In genomic region chr10:18658992-18659783, GRCh38 we compare ENCODE assay signal across 8 cellular contexts. TPM values are rescaled to one million over a fixed set of nuclear protein-coding genes. Genes with fewer than 3 reads are reported as not detected.
A peak's percentile ranks its signal among the peaks of the same experiment; 100 is the strongest.
DNase-seq lines count a peak whose midpoint lies in the region; ATAC-seq and TF ChIP-seq lines count a peak whose summit lies in the region.

ARL5B (plus strand) TSS chr10:18659431; CDS start chr10:18659638, 207 bp downstream.

- peak within 1 kb of the TSS; percentile 97 for H3K4me2 ChIP-seq in PC-3 (ENCODE audit: low read length)

- H3F3A ChIP-seq in PC-3 (ENCODE audit: low read length, unreplicated experiment): no peaks in the 10 kb centered on the region

- no peaks in the 10 kb centered on the region for H3K36me3 ChIP-seq in PC-3 (ENCODE audit: low read depth, low read length)
- no peaks in the 10 kb centered on the region for H3K36me3 ChIP-seq in esophagus (ENCODE audit: control insufficient read depth in 2 of 2, insufficient read depth in 2 of 2, low read length in 1 of 2)
- no peaks in the 10 kb centered on the region for H3K36me3 ChIP-seq in mucosa of stomach (ENCODE audit: control insufficient read depth, insufficient read depth, low read length)

- peaks cover 47% of the 10 kb centered on the region for H3K4me1 Mint-ChIP-seq in activated T-cell treated with anti-CD3 and anti-CD28 coated beads, Interleukin-2, amount 50 U/mL, for 4 hours (ENCODE audit: low read depth)

- H3K9me2 ChIP-seq in PC-3 (replicated peaks; ENCODE audit: low read length): no peaks in the 10 kb centered on the region

- 0% methylated on average over 73 of the region's 73 CpGs for WGBS in esophagus, 2 donors

- TF ChIP-seq EP300 in Ishikawa (IDR thresholded peaks at IDR 0.05; ENCODE audit: borderline replicate concordance): no peak

- peaks cover 8% of the 10 kb centered on the region for H3K36me3 Mint-ChIP-seq in activated T-cell treated with anti-CD3 and anti-CD28 coated beads, Interleukin-2, amount 50 U/mL, for 4 hours (ENCODE audit: insufficient read depth)

- ATAC-seq in GM21576 (IDR thresholded peaks at IDR 0.05; ENCODE audit: unreplicated experiment) (peak; percentile 81), PC-3 (peak; percentile 94)
- peak; percentile 97 to 98 for ATAC-seq in activated T-cell treated with anti-CD3 and anti-CD28 coated beads, Interleukin-2, amount 50 U/mL, for 4 hours

- H2AFZ ChIP-seq in PC-3 (ENCODE audit: low read length): peak within 1 kb of the TSS; percentile 87

- H3K4me3 Mint-ChIP-seq in activated T-cell treated with anti-CD3 and anti-CD28 coated beads, Interleukin-2, amount 50 U/mL, for 4 hours: peak within 1 kb of the TSS; percentile 97

- no TSS peak for BruUV-seq in PC-3 (replicated peaks; lab: Mats Ljungman, UMichigan)

- TF ChIP-seq CTCF in PC-3 (conservative IDR thresholded peaks at IDR 0.05; ENCODE audit: low read depth, low read length): no peak

- no peaks in the 10 kb centered on the region for H3K9me3 Mint-ChIP-seq in activated T-cell treated with anti-CD3 and anti-CD28 coated beads, Interleukin-2, amount 50 U/mL, for 4 hours

- POLR2A ChIA-PET in PC-3 (lab: Charles Lee; ENCODE audit: unreplicated experiment): interaction anchor here (0.6 kb wide), 3 partner anchors 9 to 51 kb away, joined by 5 to 7 read pairs (median 7); no protein-coding TSS in a partner anchor

- H3K9ac ChIP-seq in PC-3 (ENCODE audit: low read length) (peak within 1 kb of the TSS; percentile 94), mucosa of stomach (ENCODE audit: low read length) (peak within 1 kb of the TSS; percentile 98)

- peak; percentile 78 for DNase-seq in DMS153 (lab: John Stamatoyannopoulos, UW)
- peak; percentile 92 for DNase-seq in PC-3
- DNase-seq in activated T-cell treated with anti-CD3 and anti-CD28 coated beads, Interleukin-2, amount 50 U/mL, for 4 hours: peak; percentile 94
- peak; percentile 94 to 98 for DNase-seq in stimulated activated CD8-positive, alpha-beta memory T cell treated with anti-CD3 and anti-CD28 coated beads, Interleukin-7, amount 100 ng/mL, for 1 hour (ENCODE audit: low read depth in 2 of 2)

- no peaks in the 10 kb centered on the region for H3K9me3 ChIP-seq in PC-3 (ENCODE audit: low read length)
- H3K9me3 ChIP-seq in esophagus (ENCODE audit: control insufficient read depth in 2 of 2, insufficient read depth in 1 of 2, low read depth in 1 of 2, low read length in 1 of 2): no peaks in the 10 kb centered on the region
- H3K9me3 ChIP-seq in mucosa of stomach (ENCODE audit: control insufficient read depth, low read length): no peaks in the 10 kb centered on the region

- H3K27me3 ChIP-seq in PC-3 (ENCODE audit: low read length): no peaks in the 10 kb centered on the region
- H3K27me3 ChIP-seq in esophagus (ENCODE audit: control insufficient read depth in 1 of 2, insufficient read depth in 2 of 2, low read length in 2 of 2): no peaks in the 10 kb centered on the region
- no peaks in the 10 kb centered on the region for H3K27me3 ChIP-seq in mucosa of stomach (ENCODE audit: control insufficient read depth, insufficient read depth, low read length)

- H3K79me2 ChIP-seq in PC-3 (ENCODE audit: low read length): peaks cover 56% of the 10 kb centered on the region

- no peak for TF ChIP-seq RAD21 in Ishikawa (IDR thresholded peaks at IDR 0.05; ENCODE audit: low read depth)

- peak within 1 kb of the TSS; percentile 79 for H3K27ac ChIP-seq in PC-3 (ENCODE audit: low read length)
- H3K27ac ChIP-seq in esophagus (ENCODE audit: low read depth in 2 of 2, low read length in 1 of 2): peak within 1 kb of the TSS; percentile 93 to 97

- CTCF ChIA-PET in PC-3 (lab: Charles Lee): no interaction called here

- H4K20me1 ChIP-seq in PC-3 (ENCODE audit: low read length): peaks cover 10% of the 10 kb centered on the region

- H3K4me3 ChIP-seq in PC-3 (ENCODE audit: low read length) (peak within 1 kb of the TSS; percentile 79), esophagus (ENCODE audit: low read depth in 1 of 2, low read length in 2 of 2) (peak within 1 kb of the TSS; percentile 94), mucosa of stomach (ENCODE audit: low read length) (peak within 1 kb of the TSS; percentile 90)

- no peaks in the 10 kb centered on the region for H3K27me3 Mint-ChIP-seq in activated T-cell treated with anti-CD3 and anti-CD28 coated beads, Interleukin-2, amount 50 U/mL, for 4 hours (ENCODE audit: low read depth)

- intact Hi-C loops in PC-3 (cut with micrococcal nuclease): loop anchor here (2.0 kb wide), 1 partner anchor 48 kb away; no protein-coding TSS in a partner anchor

- H3K4me1 ChIP-seq in PC-3 (ENCODE audit: insufficient read depth, low read length) (peaks cover 18% of the 10 kb centered on the region), esophagus (ENCODE audit: control insufficient read depth in 2 of 2, insufficient read depth in 2 of 2, low read length in 1 of 2) (peaks cover 0 to 6% of the 10 kb centered on the region in 2 donors), mucosa of stomach (ENCODE audit: control insufficient read depth, insufficient read depth, low read length) (no peaks in the 10 kb centered on the region)

TF ChIP-seq in Ishikawa, 13 proteins besides CTCF, POLR2A, EP300 and RAD21:
- TF ChIP-seq ZBTB7A (IDR thresholded peaks at IDR 0.05; ENCODE audit: low read depth) (no peak), FOXM1 (IDR thresholded peaks at IDR 0.05; ENCODE audit: borderline replicate concordance, low read depth) (no peak), MAX (IDR thresholded peaks at IDR 0.05) (peak; percentile 69), TCF12 (IDR thresholded peaks at IDR 0.05; ENCODE audit: low read depth) (0 out of 2 replicates have a peak, but pooled peaks have one; percentile 12), NFIC (IDR thresholded peaks at IDR 0.05) (no peak), TAF1 (IDR thresholded peaks at IDR 0.05; ENCODE audit: low read depth) (peak; percentile 73), USF1 (IDR thresholded peaks at IDR 0.05) (no peak; the same call in 1 of the 2 replicates), EGR1 (IDR thresholded peaks at IDR 0.05) (0 out of 2 replicates have a peak, but pooled peaks have one; percentile 40), CEBPB (IDR thresholded peaks at IDR 0.05) (no peak; the same call in 1 of the 2 replicates), YY1 (IDR thresholded peaks at IDR 0.05; ENCODE audit: low read depth) (no peak), CREB1 (IDR thresholded peaks at IDR 0.05; ENCODE audit: low read depth) (peak; percentile 71; the same call in 1 of the 2 replicates), TEAD4 (IDR thresholded peaks at IDR 0.05) (no peak), REST (IDR thresholded peaks at IDR 0.05; ENCODE audit: low read depth) (no peak)

RNA-seq across cellular contexts. Expression of gene ARL5B, which starts in this region (rescaled TPM):
- 8.1 and 10.1 TPM in 2 replicates for total RNA-seq in PC-3 (2014; rRNA removed)
- total RNA-seq in activated T-cell treated with anti-CD3 and anti-CD28 coated beads, Interleukin-2, amount 50 U/mL, for 4 hours: 1 to 10 TPM; 7.8 to 8.6 (median 8.3) TPM
- 1 to 10 TPM; 2.5 to 4.6 TPM for polyA plus RNA-seq in esophagus

Comparison
In these comparisons a context has a peak if more than half of its experiments do, and no peak if none do; other contexts are left out.
1. Peak in every context shown above with its lines: DNase-seq, ATAC-seq, H3K4me3 ChIP-seq and H3K27ac ChIP-seq.